Comparison of ENCODE assay signal across 21 cellular contexts in the genomic region with DNA sequence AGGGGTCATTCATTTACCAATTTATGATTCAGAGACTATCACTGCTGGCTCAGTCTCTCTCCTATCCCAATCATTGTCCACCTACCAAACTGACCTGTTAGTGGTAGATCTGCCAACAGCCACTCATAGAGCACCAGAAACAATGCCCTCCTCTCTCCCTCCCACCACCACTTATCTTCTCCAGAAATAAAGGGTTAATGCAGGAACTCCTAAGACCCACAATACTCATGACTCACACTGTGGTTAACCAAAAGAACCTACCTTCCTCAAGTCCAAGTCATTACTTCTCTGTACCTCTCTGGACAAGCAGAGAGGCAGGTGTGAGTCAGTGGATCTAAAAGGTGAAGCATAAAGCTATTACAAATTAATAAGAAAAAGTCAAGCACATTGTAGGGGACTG. TPM values are rescaled to one million over a fixed set of nuclear protein-coding genes. Genes with fewer than 3 reads are reported as not detected.
DNase-seq lines count a peak whose midpoint lies in the region; ATAC-seq and TF ChIP-seq lines count a peak whose summit lies in the region.
"Had no signal": no experiment of that assay in that cellular context is flagged by ENCODE, and none has a peak within 500 bp of the region (broad histone marks: within the 10 kb centered on the region; RNA-seq: fewer than 3 reads in every experiment).

No MANE protein-coding gene starts in this region.

- H3K4me1 Mint-ChIP-seq in activated T-cell treated with anti-CD3 and anti-CD28 coated beads, Interleukin-2, amount 50 U/mL, for 72 hours (ENCODE audit: low read depth): peaks cover 7% of the 10 kb centered on the region
- no peaks in the 10 kb centered on the region for H3K4me1 Mint-ChIP-seq in stimulated activated naive B cell treated with anti-CD40 and anti-IgM and Interleukin-4, amounts not matched to agents 10 μg/mL and 1 μg/mL and 100 μg/mL, for 72 hours

- ATAC-seq in activated T-cell treated with anti-CD3 and anti-CD28 coated beads, Interleukin-2, amount 50 U/mL, for 72 hours (replicated peaks in 1 of 2): peak; percentile 44 to 62
- ATAC-seq in stimulated activated naive B cell treated with anti-CD40 and anti-IgM and Interleukin-4, amounts not matched to agents 10 μg/mL and 1 μg/mL and 100 μg/mL, for 72 hours (replicated peaks): peak; percentile 53 to 64
- ATAC-seq in HG02852 (IDR thresholded peaks at IDR 0.05; ENCODE audit: unreplicated experiment): no peak
- no peak for ATAC-seq in HG03442 (IDR thresholded peaks at IDR 0.05; ENCODE audit: unreplicated experiment)
- ATAC-seq: left colon, right cardiac atrium had no signal

- no peaks in the 10 kb centered on the region for H3K9me2 ChIP-seq in PC-9 (ENCODE audit: insufficient read depth)

- peak overlapping the region; percentile 39 for H3K4me2 ChIP-seq in PC-9

- H3K4me3 ChIP-seq in PC-9 (no peak overlapping the region), epithelial cell of proximal tubule (ENCODE audit: low read depth, low read length) (no peak overlapping the region)
- H3K4me3 ChIP-seq: cardiac muscle cell, vagina had no signal

- no peak overlapping the region for H3K4me3 Mint-ChIP-seq in activated T-cell treated with anti-CD3 and anti-CD28 coated beads, Interleukin-2, amount 50 U/mL, for 72 hours
- H3K4me3 Mint-ChIP-seq in stimulated activated naive B cell treated with anti-CD40 and anti-IgM and Interleukin-4, amounts not matched to agents 10 μg/mL and 1 μg/mL and 100 μg/mL, for 72 hours: no peak overlapping the region

- peaks cover 19% of the 10 kb centered on the region for H3F3A ChIP-seq in PC-9 (ENCODE audit: insufficient read depth, low read depth)

- no peak overlapping the region for H3K27ac Mint-ChIP-seq in activated T-cell treated with anti-CD3 and anti-CD28 coated beads, Interleukin-2, amount 50 U/mL, for 72 hours
- no peak overlapping the region for H3K27ac Mint-ChIP-seq in stimulated activated naive B cell treated with anti-CD40 and anti-IgM and Interleukin-4, amounts not matched to agents 10 μg/mL and 1 μg/mL and 100 μg/mL, for 72 hours

- POLR2A ChIA-PET in PC-9 (lab: Charles Lee; ENCODE audit: unreplicated experiment): no interaction called here

- H3K36me3 Mint-ChIP-seq in activated T-cell treated with anti-CD3 and anti-CD28 coated beads, Interleukin-2, amount 50 U/mL, for 72 hours (ENCODE audit: insufficient read depth in 2 of 2): no peaks in the 10 kb centered on the region
- no peaks in the 10 kb centered on the region for H3K36me3 Mint-ChIP-seq in stimulated activated naive B cell treated with anti-CD40 and anti-IgM and Interleukin-4, amounts not matched to agents 10 μg/mL and 1 μg/mL and 100 μg/mL, for 72 hours

- no peaks in the 10 kb centered on the region for H3K79me2 ChIP-seq in PC-9 (ENCODE audit: low read depth)

- CTCF ChIA-PET in PC-9 (lab: Charles Lee): interaction anchor here (0.6 kb wide), 1 partner anchor 264 kb away, joined by 8 read pairs; no protein-coding TSS in a partner anchor

- TF ChIP-seq CTCF in PC-9 (conservative IDR thresholded peaks at IDR 0.05) (no peak), epithelial cell of proximal tubule (conservative IDR thresholded peaks at IDR 0.05; ENCODE audit: low read depth, low read length) (no peak)

- intact Hi-C loops in PC-9 (cut with micrococcal nuclease; ENCODE audit: unreplicated experiment): no loop called here

- H3K27ac ChIP-seq in PC-9: peak overlapping the region; percentile 23
- H3K27ac ChIP-seq: C4-2B, cardiac muscle cell, neutrophil, vagina had no signal

- H3K27me3 ChIP-seq in PC-9 (ENCODE audit: insufficient read depth, low read depth): no peaks in the 10 kb centered on the region
- H3K27me3 ChIP-seq: cardiac muscle cell, vagina had no signal

- no peaks in the 10 kb centered on the region for H3K9me3 ChIP-seq in PC-9 (ENCODE audit: insufficient read depth, low read depth)
- H3K9me3 ChIP-seq: neutrophil, vagina had no signal

- no peak for DNase-seq in activated T-cell treated with anti-CD3 and anti-CD28 coated beads, Interleukin-2, amount 50 U/mL, for 72 hours
- DNase-seq in activated T-cell treated with anti-CD3 and anti-CD28 coated beads for 4 hours (no peak), PC-9 (peak in 1 of 2 experiments; percentile 68), epithelial cell of proximal tubule (ENCODE audit: low read depth) (peak; percentile 87), putamen (ENCODE audit: low spot score) (no peak)
- DNase-seq in stimulated activated naive B cell treated with anti-CD40 and anti-IgM and Interleukin-4, amounts not matched to agents 10 μg/mL and 1 μg/mL and 100 μg/mL, for 72 hours: no peak
- DNase-seq: activated CD4-positive, alpha-beta T cell treated with anti-CD3 and anti-CD28 coated beads for 1 hour; activated naive CD4-positive, alpha-beta T cell treated with anti-CD3 and anti-CD28 coated beads, Interleukin-2, amount 50 U/mL, for 16 hours; hypothalamus; Kasumi-1; left colon; NCI-H146; NCI-H446 treated with DMSO at 0.1 percent for 48 hours; right cardiac atrium; SHP77 treated with DMSO at 0.1 percent for 48 hours had no signal

- H2AFZ ChIP-seq in PC-9: no peak overlapping the region

- BruUV-seq in PC-9 (replicated peaks; lab: Mats Ljungman, UMichigan): no TSS peak

- no peaks in the 10 kb centered on the region for H3K36me3 ChIP-seq in PC-9 (ENCODE audit: low read depth)
- H3K36me3 ChIP-seq: cardiac muscle cell, neutrophil, vagina had no signal

- no peaks in the 10 kb centered on the region for H3K9me3 Mint-ChIP-seq in activated T-cell treated with anti-CD3 and anti-CD28 coated beads, Interleukin-2, amount 50 U/mL, for 72 hours
- H3K9me3 Mint-ChIP-seq in stimulated activated naive B cell treated with anti-CD40 and anti-IgM and Interleukin-4, amounts not matched to agents 10 μg/mL and 1 μg/mL and 100 μg/mL, for 72 hours: no peaks in the 10 kb centered on the region

- peaks cover 45% of the 10 kb centered on the region for H3K27me3 Mint-ChIP-seq in activated T-cell treated with anti-CD3 and anti-CD28 coated beads, Interleukin-2, amount 50 U/mL, for 72 hours (ENCODE audit: low read depth)
- peaks cover 37 to 51% of the 10 kb centered on the region in 2 donors for H3K27me3 Mint-ChIP-seq in stimulated activated naive B cell treated with anti-CD40 and anti-IgM and Interleukin-4, amounts not matched to agents 10 μg/mL and 1 μg/mL and 100 μg/mL, for 72 hours

- no peaks in the 10 kb centered on the region for H4K20me1 ChIP-seq in PC-9 (ENCODE audit: insufficient read depth)

- H3K4me1 ChIP-seq in PC-9 (replicated peaks; ENCODE audit: insufficient read depth): peaks cover 24% of the 10 kb centered on the region

RNA-seq across cellular contexts. Expression of a gene that starts 40.9 kb away (rescaled TPM):
- under 1 TPM; 0.43 to 0.63 TPM for total RNA-seq in activated T-cell treated with anti-CD3 and anti-CD28 coated beads, Interleukin-2, amount 50 U/mL, for 72 hours
- total RNA-seq in PC-9 (2021) (not detected in 2 replicates), epithelial cell of proximal tubule (0.23 TPM in 1 of 2 replicates, not detected in the other)
- total RNA-seq: vagina had no signal

Comparison
In these comparisons a context has a peak if more than half of its experiments do, and no peak if none do; other contexts are left out.
1. ATAC-seq: peak in activated T-cell treated with anti-CD3 and anti-CD28 coated beads, Interleukin-2, amount 50 U/mL, for 72 hours (2 of 2) and stimulated activated naive B cell treated with anti-CD40 and anti-IgM and Interleukin-4, amounts not matched to agents 10 μg/mL and 1 μg/mL and 100 μg/mL, for 72 hours (2 of 2); none in HG02852 (single experiment) and HG03442 (single experiment).